20 cellular contexts compared by ENCODE assay signal in the genomic region with DNA sequence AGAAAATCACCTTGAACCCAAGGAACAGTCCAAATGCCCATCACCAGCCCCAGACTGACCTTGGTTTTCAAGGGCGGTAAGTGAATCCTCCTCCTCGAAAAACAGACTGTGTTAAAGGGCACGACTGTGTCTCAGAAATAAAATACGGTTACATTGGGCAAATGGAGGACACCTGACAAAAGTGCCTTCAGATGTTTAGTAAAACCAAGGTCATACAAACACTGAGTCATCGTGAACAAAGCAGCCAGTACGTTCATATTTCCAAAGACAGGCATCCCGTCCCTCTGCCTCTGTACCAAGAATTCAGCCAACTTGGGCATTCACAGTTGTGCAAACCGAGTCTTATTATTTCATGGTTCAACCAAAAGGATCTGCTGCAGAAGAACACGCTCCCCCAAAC. TPM values are rescaled to one million over a fixed set of nuclear protein-coding genes. Genes with fewer than 3 reads are reported as not detected.
A peak's percentile ranks its signal among the peaks of the same experiment; 100 is the strongest.
DNase-seq lines count a peak whose midpoint lies in the region; ATAC-seq and TF ChIP-seq lines count a peak whose summit lies in the region.
"Had no signal": no experiment of that assay in that cellular context is flagged by ENCODE, and none has a peak within 500 bp of the region (broad histone marks: within the 10 kb centered on the region; RNA-seq: fewer than 3 reads in every experiment).

No MANE protein-coding gene starts in this region.

- H3K27ac Mint-ChIP-seq in WTC11, result peak overlapping the region; percentile 83
- H3K27ac Mint-ChIP-seq: activated naive CD4-positive, alpha-beta T cell treated with anti-CD3 and anti-CD28 coated beads, Interleukin-2, amount 10 ng/mL, durations not matched to agents 7 days and 5 days; activated T-cell treated with anti-CD3 and anti-CD28 coated beads, Interleukin-2, amount 50 U/mL, for 72 hours; nephron had no signal

- no peak for ATAC-seq in WTC11
- ATAC-seq in sciatic nerve, result no peak
- ATAC-seq in GM18870 (IDR thresholded peaks at IDR 0.05; ENCODE audit: unreplicated experiment), result no peak
- ATAC-seq in GM18909 (IDR thresholded peaks at IDR 0.05; ENCODE audit: poor library complexity, unreplicated experiment), result no peak
- ATAC-seq: activated T-cell treated with anti-CD3 and anti-CD28 coated beads, Interleukin-2, amount 50 U/mL, for 72 hours had no signal

- no peaks in the 10 kb centered on the region for H3K27me3 Mint-ChIP-seq in WTC11 (ENCODE audit: low read depth)
- H3K27me3 Mint-ChIP-seq: activated naive CD4-positive, alpha-beta T cell treated with anti-CD3 and anti-CD28 coated beads, Interleukin-2, amount 10 ng/mL, durations not matched to agents 7 days and 5 days had no signal

- H3K4me1 Mint-ChIP-seq in WTC11, result peaks cover 88% of the 10 kb centered on the region

- DNase-seq in G401 (ENCODE audit: low spot score), result peak; percentile 57
- DNase-seq in WTC11 (ENCODE audit: low spot score), result no peak
- peak; percentile 62 for DNase-seq in fibroblast of gingiva (ENCODE audit: low read depth)
- DNase-seq in sciatic nerve (ENCODE audit: low spot score), result peak; percentile 12
- no peak for DNase-seq in NCI-H82 treated with DMSO at 0.1 percent for 48 hours (lab: John Stamatoyannopoulos, UW; ENCODE audit: unreplicated experiment)
- DNase-seq: activated CD4-positive, CD25-positive, alpha-beta regulatory T cell; activated naive CD4-positive, alpha-beta T cell treated with anti-CD3 and anti-CD28 coated beads, Interleukin-2, amount 10 ng/mL, durations not matched to agents 7 days and 5 days; activated T-cell treated with anti-CD3 and anti-CD28 coated beads, Interleukin-2, amount 50 U/mL, for 72 hours; amygdala; dermis blood vessel endothelial cell; islet precursor cell; NCI-H1105; NCI-H1930; NCI-H526 treated with DMSO at 0.1 percent for 48 hours; stimulated activated CD4-positive, alpha-beta T cell treated with anti-CD3 and anti-CD28 coated beads, Interleukin-4, amount 100 ng/mL, for 1 hour; SW 1271; upper lobe of left lung had no signal

- intact Hi-C loops in sciatic nerve (cut with DNase I), result no loop called here

- no peak overlapping the region for H3K4me3 Mint-ChIP-seq in WTC11
- H3K4me3 Mint-ChIP-seq: activated naive CD4-positive, alpha-beta T cell treated with anti-CD3 and anti-CD28 coated beads, Interleukin-2, amount 10 ng/mL, durations not matched to agents 7 days and 5 days; activated T-cell treated with anti-CD3 and anti-CD28 coated beads, Interleukin-2, amount 50 U/mL, for 72 hours; nephron had no signal

- H3K9me3 Mint-ChIP-seq in WTC11, result no peaks in the 10 kb centered on the region
- H3K9me3 Mint-ChIP-seq: activated naive CD4-positive, alpha-beta T cell treated with anti-CD3 and anti-CD28 coated beads, Interleukin-2, amount 10 ng/mL, durations not matched to agents 7 days and 5 days; activated T-cell treated with anti-CD3 and anti-CD28 coated beads, Interleukin-2, amount 50 U/mL, for 72 hours; nephron had no signal

- TF ChIP-seq CTCF in WTC11 (IDR thresholded peaks at IDR 0.05), result no peak

- in situ Hi-C loops in G401 (cut with HindIII; ENCODE audit: low sequenced_read_pairs), result no loop called here

- H3K36me3 Mint-ChIP-seq in WTC11, result peaks cover 8% of the 10 kb centered on the region

- POLR2A ChIA-PET in WTC11 (lab: Charles Lee), result no interaction called here

- CTCF ChIA-PET in WTC11 (lab: Charles Lee), result no interaction called here

TF ChIP-seq in WTC11, 78 proteins besides CTCF, POLR2A, EP300 and RAD21:
- 0 out of 2 replicates have a peak, but pooled peaks have one; percentile 51 for TF ChIP-seq GABPB1 (CRISPR knock-in tag; IDR thresholded peaks at IDR 0.05)
- no peak for TF ChIP-seq ETV6 (CRISPR knock-in tag; IDR thresholded peaks at IDR 0.05)

RNA-seq across cellular contexts. Expression of a gene that starts 25.9 kb away (rescaled TPM):
- 7.6 and 10.0 TPM in 2 replicates for total RNA-seq in G401 (2014; rRNA removed; shearing (Covaris generic))
- 143 to 170 TPM (median 147 TPM) in 3 replicates for total RNA-seq in WTC11 (2021)
- total RNA-seq in sciatic nerve, result 80.9 TPM

Comparison
In these comparisons a context has a peak if more than half of its experiments do, and no peak if none do; other contexts are left out.
1. DNase-seq: peak in G401 (single experiment), fibroblast of gingiva (single experiment) and sciatic nerve (single experiment); none in WTC11 (single experiment) and NCI-H82 treated with DMSO at 0.1 percent for 48 hours (single experiment).